ENCODE assay signal across 23 cellular contexts in the genomic region with DNA sequence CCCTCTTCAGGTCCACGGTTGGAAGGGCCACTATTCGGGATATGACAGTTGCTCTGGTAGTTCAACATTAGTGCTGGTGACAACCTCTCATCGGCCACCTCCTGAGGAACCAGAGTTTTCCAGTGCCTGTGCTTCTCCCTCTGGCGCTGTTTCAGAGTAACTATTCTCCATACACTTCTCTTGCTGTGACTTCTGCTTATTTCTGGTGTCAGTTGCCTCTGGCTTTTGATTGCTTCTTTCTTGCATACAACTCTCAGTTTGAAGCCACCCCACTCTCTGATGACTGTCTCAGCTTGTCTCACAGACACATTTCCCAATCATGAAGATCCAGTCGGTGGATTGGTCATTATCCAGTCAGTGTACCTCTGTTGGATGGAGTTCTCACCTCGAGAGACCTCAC. TPM values are rescaled to one million over a fixed set of nuclear protein-coding genes. Genes with fewer than 3 reads are reported as not detected.
"Had no signal": no experiment of that assay in that cellular context is flagged by ENCODE, and none has a peak within 500 bp of the region (broad histone marks: within the 10 kb centered on the region; RNA-seq: fewer than 3 reads in every experiment).

No MANE protein-coding gene starts in this region.

- H3K27ac ChIP-seq: ascending aorta, colonic mucosa, gastrocnemius medialis, neutrophil, pancreas, thoracic aorta had no signal

- H3K4me1 Mint-ChIP-seq: natural killer cell, WTC11 had no signal

- FAIRE-seq: keratinocyte, pancreas had no signal

- H3K36me3 ChIP-seq: ascending aorta, colonic mucosa, gastrocnemius medialis, neutrophil, pancreas, spleen, thoracic aorta, upper lobe of left lung had no signal

- H3K36me3 Mint-ChIP-seq: activated naive CD4-positive, alpha-beta T cell treated with anti-CD3 and anti-CD28 coated beads, Interleukin-2, amount 10 ng/mL, durations not matched to agents 7 days and 5 days; memory B cell; natural killer cell; stimulated activated naive B cell treated with anti-CD40 and anti-IgM and Interleukin-4, amounts not matched to agents 10 μg/mL and 1 μg/mL and 100 μg/mL, for 72 hours; WTC11 had no signal

- DNase-seq: activated CD4-positive, alpha-beta T cell treated with anti-CD3 and anti-CD28 coated beads for 48 hours; activated CD8-positive, alpha-beta memory T cell treated with anti-CD3 and anti-CD28 coated beads, Interleukin-2, amount 50 U/mL, for 4 hours; activated effector memory CD4-positive, alpha-beta T cell treated with Interleukin-2 at 50 U/mL for 16 hours; activated naive CD4-positive, alpha-beta T cell treated with anti-CD3 and anti-CD28 coated beads, Interleukin-2, amount 10 ng/mL, durations not matched to agents 7 days and 5 days; activated T-cell treated with anti-CD3 and anti-CD28 coated beads, Interleukin-2, amount 50 U/mL, for 48 hours; colonic mucosa; gastrocnemius medialis; head of caudate nucleus; natural killer cell; pancreas; spleen; stimulated activated naive B cell treated with anti-CD40 and anti-IgM and Interleukin-4, amounts not matched to agents 10 μg/mL and 1 μg/mL and 100 μg/mL, for 72 hours; upper lobe of left lung had no signal

- H3K9me3 Mint-ChIP-seq: activated naive CD4-positive, alpha-beta T cell treated with anti-CD3 and anti-CD28 coated beads, Interleukin-2, amount 10 ng/mL, durations not matched to agents 7 days and 5 days; central memory CD8-positive, alpha-beta T cell; memory B cell; natural killer cell; stimulated activated naive B cell treated with anti-CD40 and anti-IgM and Interleukin-4, amounts not matched to agents 10 μg/mL and 1 μg/mL and 100 μg/mL, for 72 hours; T-helper 2 cell treated with Interferon-gamma antibody and Interleukin-4, amounts not matched to agents 5 μg/mL and 100 μg/mL, for 36 hours; WTC11 had no signal

- ATAC-seq: gastrocnemius medialis; left lobe of liver; sciatic nerve; stimulated activated naive B cell treated with anti-CD40 and anti-IgM and Interleukin-4, amounts not matched to agents 10 μg/mL and 1 μg/mL and 100 μg/mL, for 72 hours; WTC11 had no signal

- H3K9me3 ChIP-seq: ascending aorta, colonic mucosa, gastrocnemius medialis, neutrophil, pancreas, spleen, thoracic aorta, upper lobe of left lung had no signal

- H3K4me3 ChIP-seq: ascending aorta, colonic mucosa, gastrocnemius medialis, pancreas, spleen, thoracic aorta, upper lobe of left lung had no signal

- H3K4me3 Mint-ChIP-seq: activated naive CD4-positive, alpha-beta T cell treated with anti-CD3 and anti-CD28 coated beads, Interleukin-2, amount 10 ng/mL, durations not matched to agents 7 days and 5 days; central memory CD8-positive, alpha-beta T cell; memory B cell; natural killer cell; stimulated activated naive B cell treated with anti-CD40 and anti-IgM and Interleukin-4, amounts not matched to agents 10 μg/mL and 1 μg/mL and 100 μg/mL, for 72 hours; T-helper 2 cell treated with Interferon-gamma antibody and Interleukin-4, amounts not matched to agents 5 μg/mL and 100 μg/mL, for 36 hours; WTC11 had no signal

- H3K27ac Mint-ChIP-seq: activated naive CD4-positive, alpha-beta T cell treated with anti-CD3 and anti-CD28 coated beads, Interleukin-2, amount 10 ng/mL, durations not matched to agents 7 days and 5 days; memory B cell; stimulated activated naive B cell treated with anti-CD40 and anti-IgM and Interleukin-4, amounts not matched to agents 10 μg/mL and 1 μg/mL and 100 μg/mL, for 72 hours; T-helper 2 cell treated with Interferon-gamma antibody and Interleukin-4, amounts not matched to agents 5 μg/mL and 100 μg/mL, for 36 hours; WTC11 had no signal

- H3K4me1 ChIP-seq: ascending aorta, colonic mucosa, gastrocnemius medialis, pancreas, upper lobe of left lung had no signal

- H3K27me3 ChIP-seq: ascending aorta, colonic mucosa, pancreas, upper lobe of left lung had no signal

RNA-seq across cellular contexts. Expression of a gene that starts 3.4 kb away (rescaled TPM):
- total RNA-seq: ascending aorta, natural killer cell, sciatic nerve, spleen, thoracic aorta, upper lobe of left lung, WTC11 had no signal
- polyA plus RNA-seq: keratinocyte, spleen had no signal

RNA-seq across cellular contexts. Expression of a gene that starts 17.9 kb away (rescaled TPM):
- total RNA-seq: ascending aorta had no signal

RNA-seq across cellular contexts. Expression of a gene that starts 20.5 kb away (rescaled TPM):
- total RNA-seq: ascending aorta, natural killer cell, sciatic nerve, spleen, thoracic aorta, WTC11 had no signal
- polyA plus RNA-seq: keratinocyte had no signal
